ENCODE assay signal across 1 cellular context in genomic region chr19:7874857-7875393, GRCh38.
TF ChIP-seq lines count a peak whose summit lies in the region.

No MANE protein-coding gene starts in this region.

TF ChIP-seq in HCT116, 20 proteins besides CTCF, POLR2A, EP300 and RAD21 (continued from another document):
- TF ChIP-seq REST (IDR thresholded peaks at IDR 0.05; ENCODE audit: low read depth) (no peak), ZNF274 (IDR thresholded peaks at IDR 0.05; ENCODE audit: low read depth, low read length) (no peak), EZH2phosphoT487 (IDR thresholded peaks at IDR 0.05; ENCODE audit: borderline replicate concordance) (no peak), CEBPB (IDR thresholded peaks at IDR 0.05; ENCODE audit: low read depth) (no peak), SP1 (IDR thresholded peaks at IDR 0.05; ENCODE audit: low read depth) (no peak), EZH2 (IDR thresholded peaks at IDR 0.05) (no peak), YY1 (IDR thresholded peaks at IDR 0.05; ENCODE audit: extremely low read depth, insufficient replicate concordance, low read depth, low read length) (no peak), ELF1 (IDR thresholded peaks at IDR 0.05; ENCODE audit: borderline replicate concordance, low read depth) (no peak)
- TF ChIP-seq, protein P1, sequence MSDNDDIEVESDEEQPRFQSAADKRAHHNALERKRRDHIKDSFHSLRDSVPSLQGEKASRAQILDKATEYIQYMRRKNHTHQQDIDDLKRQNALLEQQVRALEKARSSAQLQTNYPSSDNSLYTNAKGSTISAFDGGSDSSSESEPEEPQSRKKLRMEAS (IDR thresholded peaks at IDR 0.05) = no peak
TF ChIP-seq in HCT116: peak in this region for 0.
